In genomic region chr22:35539910-35540599, GRCh38 we compare ENCODE assay signal across 1 cellular context.
TF ChIP-seq lines count a peak whose summit lies in the region.

No MANE protein-coding gene starts in this region.

TF ChIP-seq in K562, 482 proteins besides CTCF, POLR2A, EP300 and RAD21 (continued from another document):
- TF ChIP-seq BCLAF1 (IDR thresholded peaks at IDR 0.05; ENCODE audit: borderline replicate concordance in 1 of 2, control insufficient read depth in 1 of 2, low read depth in 2 of 2, low read length in 1 of 2) (no peak), ZC3H11A (IDR thresholded peaks at IDR 0.05; ENCODE audit: low read depth, low read length) (no peak), BHLHE40 (IDR thresholded peaks at IDR 0.05; ENCODE audit: low read length) (0 out of 2 replicates have a peak, but pooled peaks have one; percentile 17), CGGBP1 (CRISPR knock-in tag; IDR thresholded peaks at IDR 0.05) (no peak), LARP7 (IDR thresholded peaks at IDR 0.05) (no peak), BRF1 (IDR thresholded peaks at IDR 0.05; ENCODE audit: borderline replicate concordance, extremely low read depth, insufficient read length) (no peak), PHF8 (IDR thresholded peaks at IDR 0.05; ENCODE audit: borderline replicate concordance, low read length) (peak; percentile 51; the same call in 1 of the 2 replicates), ZNF592 (IDR thresholded peaks at IDR 0.05) (peak; percentile 32; the same call in 1 of the 2 replicates), ZBTB7A (IDR thresholded peaks at IDR 0.05; ENCODE audit: borderline replicate concordance, control insufficient read depth, low read depth, low read length) (peak; percentile 30; the same call in 1 of the 2 replicates), NCOR1 (IDR thresholded peaks at IDR 0.05) (no peak), KLF13 (tag; IDR thresholded peaks at IDR 0.05; ENCODE audit: borderline replicate concordance, low read depth) (no peak), HDAC6 (IDR thresholded peaks at IDR 0.05; ENCODE audit: low read depth, low read length) (no peak), CBX5 (IDR thresholded peaks at IDR 0.05; ENCODE audit: borderline replicate concordance, low read depth) (no peak), TCF7 (IDR thresholded peaks at IDR 0.05; ENCODE audit: borderline replicate concordance) (no peak), SMARCE1 (IDR thresholded peaks at IDR 0.05) (no peak), MAX (CRISPR knock-in tag; IDR thresholded peaks at IDR 0.05) (peak; percentile 70), NR1H2 (CRISPR knock-in tag; IDR thresholded peaks at IDR 0.05) (no peak), ELK1 (CRISPR knock-in tag; IDR thresholded peaks at IDR 0.05) (no peak), NRF1 (conservative IDR thresholded peaks at IDR 0.05 in 1 of 2, IDR thresholded peaks at IDR 0.05 in 1 of 2) (peak in 1 of 2 experiments; percentile 47; a peak in 2 of 4 replicates), VEZF1 (CRISPR knock-in tag; IDR thresholded peaks at IDR 0.05) (peak; percentile 60), E2F6 (IDR thresholded peaks at IDR 0.05; ENCODE audit: borderline replicate concordance in 1 of 2, extremely low read depth in 1 of 2, insufficient read depth in 1 of 2, insufficient read length in 1 of 2, low read depth in 1 of 2, low read length in 1 of 2, poor library complexity in 1 of 2, severe bottlenecking in 1 of 2) (peak; percentile 39 to 93), ZFX (CRISPR knock-in tag; IDR thresholded peaks at IDR 0.05) (peak; percentile 19; the same call in 1 of the 2 replicates), SMARCA4 (IDR thresholded peaks at IDR 0.05) (no peak), POLR2G (IDR thresholded peaks at IDR 0.05; ENCODE audit: low read depth, low read length) (peak; percentile 70)
